Comparison of ENCODE assay signal across 33 cellular contexts in the genomic region with DNA sequence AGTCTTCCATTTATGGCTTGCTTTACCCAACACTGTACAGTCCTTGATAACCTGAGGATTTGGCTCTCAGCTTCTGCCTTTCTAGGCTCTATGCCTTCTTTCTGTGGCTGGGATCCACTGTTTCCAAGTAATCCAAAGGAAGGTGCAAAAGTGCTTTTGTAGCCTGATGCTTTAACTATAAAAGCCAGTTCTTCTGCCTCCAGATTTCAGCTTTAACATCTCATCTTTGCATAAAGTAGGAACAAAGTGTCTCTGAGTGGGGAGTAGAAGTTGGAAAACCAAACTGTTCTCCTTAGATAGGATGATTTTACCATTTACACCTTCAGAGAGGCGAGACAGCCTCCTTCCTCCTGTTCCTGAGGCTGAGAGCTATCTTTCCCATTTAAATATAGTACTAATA.
"Had no signal": no experiment of that assay in that cellular context is flagged by ENCODE, and none has a peak within 500 bp of the region (broad histone marks: within the 10 kb centered on the region; RNA-seq: fewer than 3 reads in every experiment).

No MANE protein-coding gene starts in this region.

- H3K27ac Mint-ChIP-seq: dendritic cell treated with granulocyte-macrophage colony-stimulating factor and Interleukin-4, amounts not matched to agents 40 ng/mL and 50 ng/mL, for 4 days; endodermal cell; immature natural killer cell; memory B cell; naive B cell; natural killer cell treated with Interleukin-12 subunit alpha and Interleukin-12 subunit beta and Interleukin-15 and Interleukin-18, amount 100 ng/mL, for 72 hours; stimulated activated memory B cell treated with anti-CD40 and anti-IgM and Interleukin-4, amounts not matched to agents 10 μg/mL and 1 μg/mL and 100 μg/mL, for 72 hours had no signal

- H3K4me3 ChIP-seq: colonic mucosa, gastroesophageal sphincter, heart right ventricle, lower lobe of right lung, mucosa of descending colon, ovary, psoas muscle, sigmoid colon, thoracic aorta, tibial nerve, upper lobe of left lung had no signal

- H3K4me1 ChIP-seq: colonic mucosa, lower lobe of right lung, psoas muscle had no signal

- H3K36me3 ChIP-seq: colonic mucosa, gastroesophageal sphincter, heart right ventricle, lower lobe of right lung, ovary, sigmoid colon, thoracic aorta, tibial nerve, upper lobe of left lung had no signal

- FAIRE-seq: keratinocyte, urothelium cell line had no signal

- H3K4me3 Mint-ChIP-seq: dendritic cell treated with granulocyte-macrophage colony-stimulating factor and Interleukin-4, amounts not matched to agents 40 ng/mL and 50 ng/mL, for 4 days; endodermal cell; immature natural killer cell; memory B cell; naive B cell; natural killer cell treated with Interleukin-12 subunit alpha and Interleukin-12 subunit beta and Interleukin-15 and Interleukin-18, amount 100 ng/mL, for 72 hours; neural crest cell; stimulated activated memory B cell treated with anti-CD40 and anti-IgM and Interleukin-4, amounts not matched to agents 10 μg/mL and 1 μg/mL and 100 μg/mL, for 72 hours had no signal

- ATAC-seq: esophagus mucosa; gastroesophageal sphincter; heart right ventricle; left ventricle myocardium superior; lower lobe of right lung; mucosa of descending colon; natural killer cell treated with Interleukin-12 subunit alpha and Interleukin-12 subunit beta and Interleukin-15 and Interleukin-18, amount 100 ng/mL, for 72 hours; psoas muscle; right cardiac atrium; stimulated activated memory B cell treated with anti-CD40 and anti-IgM and Interleukin-4, amounts not matched to agents 10 μg/mL and 1 μg/mL and 100 μg/mL, for 72 hours; stimulated activated naive CD8-positive, alpha-beta T cell treated with anti-CD3 and anti-CD28 coated beads, Interleukin-15, Interleukin-2, amounts not matched to agents 100 U/mL and 50 U/mL, for 24 hours had no signal

- H3K9me3 Mint-ChIP-seq: dendritic cell treated with granulocyte-macrophage colony-stimulating factor and Interleukin-4, amounts not matched to agents 40 ng/mL and 50 ng/mL, for 4 days; endodermal cell; memory B cell; neural crest cell; stimulated activated memory B cell treated with anti-CD40 and anti-IgM and Interleukin-4, amounts not matched to agents 10 μg/mL and 1 μg/mL and 100 μg/mL, for 72 hours had no signal

- H3K27me3 ChIP-seq: colonic mucosa, gastroesophageal sphincter, heart right ventricle, ovary, sigmoid colon, tibial nerve, upper lobe of left lung had no signal

- DNase-seq: colonic mucosa; effector CD8-positive, alpha-beta T cell; endodermal cell; foreskin fibroblast; heart right ventricle; immature natural killer cell; left ventricle myocardium superior; lower lobe of right lung; mucosa of descending colon; naive B cell; nucleus accumbens; ovary; posterior cingulate gyrus; psoas muscle; right cardiac atrium; sigmoid colon; stimulated activated CD4-positive, alpha-beta T cell treated with anti-CD3 and anti-CD28 coated beads, Interleukin-2, amount 100 ng/mL, for 24 hours; stimulated activated CD4-positive, alpha-beta T cell treated with anti-CD3 and anti-CD28 coated beads, Interleukin-4, amount 100 ng/mL, for 24 hours; stimulated activated naive CD8-positive, alpha-beta T cell treated with anti-CD3 and anti-CD28 coated beads, Interleukin-15, Interleukin-2, amounts not matched to agents 100 U/mL and 50 U/mL, for 24 hours; substantia nigra; upper lobe of left lung had no signal

- H3K9me3 ChIP-seq: colonic mucosa, gastroesophageal sphincter, heart right ventricle, lower lobe of right lung, mucosa of descending colon, ovary, psoas muscle, sigmoid colon, thoracic aorta, tibial nerve, upper lobe of left lung had no signal

- H3K27ac ChIP-seq: colonic mucosa, epithelial cell of prostate, gastroesophageal sphincter, heart right ventricle, lower lobe of right lung, ovary, psoas muscle, sigmoid colon, thoracic aorta, tibial nerve, upper lobe of left lung had no signal
